ENCODE assay signal across 12 cellular contexts in the genomic region with DNA sequence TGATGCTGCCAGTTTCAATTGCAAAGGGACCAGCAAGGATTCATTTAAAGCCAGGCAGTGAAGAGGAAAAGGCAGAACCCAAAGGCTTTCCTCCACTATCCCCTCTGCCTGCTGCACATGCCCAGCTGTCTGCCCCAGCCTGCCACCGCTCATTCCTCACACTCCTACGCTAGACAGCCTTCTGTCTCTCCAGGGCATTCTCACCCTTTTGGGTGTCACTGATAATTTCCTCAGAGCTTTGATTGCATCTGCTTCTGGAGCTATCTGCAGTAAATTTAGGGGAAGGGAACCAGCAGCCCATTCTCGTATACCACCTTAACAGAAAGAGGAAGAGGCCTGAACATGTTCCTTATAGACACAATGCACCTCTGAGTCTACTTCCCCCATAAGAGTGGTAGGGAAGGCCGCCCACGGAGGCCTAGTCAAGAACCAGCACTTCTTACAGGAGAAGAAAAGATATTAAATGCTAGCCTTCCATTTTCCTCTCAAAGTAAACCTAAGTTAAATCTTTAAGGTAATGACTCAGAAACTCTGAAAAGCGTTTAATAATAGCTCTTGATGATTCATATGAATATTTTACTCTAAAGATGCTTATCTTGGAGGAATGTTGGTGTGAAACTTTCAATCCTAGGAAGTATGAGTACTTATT. TPM values are rescaled to one million over a fixed set of nuclear protein-coding genes. Genes with fewer than 3 reads are reported as not detected.
DNase-seq lines count a peak whose midpoint lies in the region; ATAC-seq and TF ChIP-seq lines count a peak whose summit lies in the region.
"Had no signal": no experiment of that assay in that cellular context is flagged by ENCODE, and none has a peak within 500 bp of the region (broad histone marks: within the 10 kb centered on the region; RNA-seq: fewer than 3 reads in every experiment).

No MANE protein-coding gene starts in this region.

- no peaks in the 10 kb centered on the region for H3K4me1 ChIP-seq in transverse colon
- H3K4me1 ChIP-seq: colonic mucosa, prostate gland had no signal

- ATAC-seq in GM21529 (IDR thresholded peaks at IDR 0.05; ENCODE audit: unreplicated experiment), result peak; percentile 45
- ATAC-seq in HG03196 (IDR thresholded peaks at IDR 0.05; ENCODE audit: unreplicated experiment), result no peak

- intact Hi-C loops in transverse colon (cut with DNase I; ENCODE audit: low total_unique reads), result no loop called here

- peak; percentile 50 for DNase-seq in OCI-M1 (lab: John Stamatoyannopoulos, UW)
- peak; percentile 77 for DNase-seq in dermis blood vessel endothelial cell
- peak; percentile 57 for DNase-seq in pons (ENCODE audit: low spot score)
- DNase-seq in NCI-H524 treated with DMSO at 0.1 percent for 48 hours (lab: John Stamatoyannopoulos, UW), result no peak
- no peak for DNase-seq in GF-D8 (lab: John Stamatoyannopoulos, UW)
- no peak for DNase-seq in transverse colon
- DNase-seq: colonic mucosa; DMS79; stimulated activated CD8-positive, alpha-beta memory T cell treated with anti-CD3 and anti-CD28 coated beads, Interleukin-4, amount 100 ng/mL, for 48 hours had no signal

- TF ChIP-seq POLR2A in transverse colon (IDR thresholded peaks at IDR 0.05), result no peak

- WGBS in transverse colon (ENCODE audit: low coverage in 1 of 2), 2 donors, result 69 to 74% methylated on average over 3 to 6 of the region's 6 CpGs

- no peak overlapping the region for H3K4me3 ChIP-seq in transverse colon
- H3K4me3 ChIP-seq: colonic mucosa, prostate gland had no signal

- no peaks in the 10 kb centered on the region for H3K27me3 ChIP-seq in transverse colon
- H3K27me3 ChIP-seq: colonic mucosa had no signal

- no peak for TF ChIP-seq EP300 in transverse colon (IDR thresholded peaks at IDR 0.05; ENCODE audit: low read depth)

- TF ChIP-seq CTCF in transverse colon (IDR thresholded peaks at IDR 0.05), result no peak

- no peak overlapping the region for H3K27ac ChIP-seq in transverse colon
- H3K27ac ChIP-seq: colonic mucosa, prostate gland had no signal

- H3K9me3 ChIP-seq in transverse colon, result peaks cover 0 to 3% of the 10 kb centered on the region in 2 donors
- H3K9me3 ChIP-seq: colonic mucosa, prostate gland had no signal

- H3K36me3 ChIP-seq in transverse colon, result no peaks in the 10 kb centered on the region
- H3K36me3 ChIP-seq: colonic mucosa, prostate gland had no signal

- in situ Hi-C loops in transverse colon (cut with MboI; ENCODE audit: low pct_ligation_motif_present in 1 of 4, low pct_unique_long_range_greater_than_20kb in 1 of 4, low sequenced_read_pairs in 3 of 4), result no loop called here

RNA-seq across cellular contexts. Expression of a gene that starts 20.9 kb away (rescaled TPM):
- total RNA-seq in dermis blood vessel endothelial cell (18.2 and 22.0 TPM in 2 replicates), transverse colon (10 to 100 TPM; 45.6 to 57.9 (median 49.1) TPM)

Comparison
In these comparisons a context has a peak if more than half of its experiments do, and no peak if none do; other contexts are left out.
1. DNase-seq: peak in OCI-M1 (single experiment), dermis blood vessel endothelial cell (single experiment) and pons (single experiment); none in NCI-H524 treated with DMSO at 0.1 percent for 48 hours (single experiment), GF-D8 (single experiment) and transverse colon (single experiment).